In genomic region chr1:10832703-10833102, GRCh38 we compare ENCODE assay signal across 12 cellular contexts.
"Had no signal": no experiment of that assay in that cellular context is flagged by ENCODE, and none has a peak within 500 bp of the region (broad histone marks: within the 10 kb centered on the region; RNA-seq: fewer than 3 reads in every experiment).

No MANE protein-coding gene starts in this region.

- ATAC-seq: activated CD8-positive, alpha-beta T cell treated with anti-CD3 and anti-CD28 coated beads, Interleukin-2, amount 10 ng/mL, durations not matched to agents 7 days and 5 days; right cardiac atrium; stimulated activated effector memory CD8-positive, alpha-beta T cell treated with anti-CD3 and anti-CD28 coated beads, Interleukin-12 subunit alpha, Interleukin-12 subunit beta, amount 100 ng/mL, for 72 hours had no signal

- DNase-seq: activated CD4-positive, alpha-beta T cell treated with anti-CD3 and anti-CD28 coated beads for 48 hours; activated CD8-positive, alpha-beta T cell treated with anti-CD3 and anti-CD28 coated beads, Interleukin-2, amount 10 ng/mL, durations not matched to agents 7 days and 5 days; activated naive CD4-positive, alpha-beta T cell treated with anti-CD3 and anti-CD28 coated beads for 36 hours; caudate nucleus; effector memory CD4-positive, alpha-beta T cell had no signal

- H3K4me3 ChIP-seq: coronary artery, hepatocyte, tibial nerve, vagina had no signal

- H3K27ac ChIP-seq: coronary artery, hepatocyte, tibial nerve, vagina had no signal

- H3K27me3 ChIP-seq: vagina had no signal

- H3K4me2 ChIP-seq: hepatocyte had no signal

- H3K79me2 ChIP-seq: hepatocyte had no signal

- H3K4me3 Mint-ChIP-seq: activated CD8-positive, alpha-beta T cell treated with anti-CD3 and anti-CD28 coated beads, Interleukin-2, amount 10 ng/mL, durations not matched to agents 7 days and 5 days; activated naive CD4-positive, alpha-beta T cell treated with anti-CD3 and anti-CD28 coated beads for 36 hours; stimulated activated effector memory CD8-positive, alpha-beta T cell treated with anti-CD3 and anti-CD28 coated beads, Interleukin-12 subunit alpha, Interleukin-12 subunit beta, amount 100 ng/mL, for 72 hours had no signal

- H3K9me3 ChIP-seq: tibial nerve, vagina had no signal

- FAIRE-seq: astrocyte had no signal

- H3K9me3 Mint-ChIP-seq: activated naive CD4-positive, alpha-beta T cell treated with anti-CD3 and anti-CD28 coated beads for 36 hours; stimulated activated effector memory CD8-positive, alpha-beta T cell treated with anti-CD3 and anti-CD28 coated beads, Interleukin-12 subunit alpha, Interleukin-12 subunit beta, amount 100 ng/mL, for 72 hours had no signal

- H3K36me3 ChIP-seq: tibial nerve, vagina had no signal

- H2AFZ ChIP-seq: hepatocyte had no signal

- H3K36me3 Mint-ChIP-seq: stimulated activated effector memory CD8-positive, alpha-beta T cell treated with anti-CD3 and anti-CD28 coated beads, Interleukin-12 subunit alpha, Interleukin-12 subunit beta, amount 100 ng/mL, for 72 hours had no signal
